ENCODE assay signal across 35 cellular contexts in the genomic region with DNA sequence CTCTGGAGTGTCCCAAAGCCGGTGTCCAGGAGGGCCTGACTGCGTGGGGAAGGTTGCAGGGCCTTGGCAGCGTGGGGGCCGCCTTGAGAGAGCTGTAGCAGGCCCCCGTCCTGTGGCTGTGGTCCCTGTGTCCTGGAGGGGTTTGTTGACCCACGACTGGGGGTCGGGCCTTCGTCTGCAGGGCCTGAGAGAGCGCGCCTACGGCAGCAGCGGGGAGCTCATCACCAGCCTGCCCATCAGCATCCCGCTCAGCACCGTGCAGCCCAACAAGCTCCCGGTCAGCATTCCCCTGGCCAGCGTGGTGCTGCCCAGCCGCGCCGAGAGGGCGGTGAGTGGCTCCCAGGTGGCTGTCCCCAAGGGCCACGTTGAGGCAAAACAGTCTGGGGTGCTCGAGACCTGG. TPM values are rescaled to one million over a fixed set of nuclear protein-coding genes. Genes with fewer than 3 reads are reported as not detected.
"Had no signal": no experiment of that assay in that cellular context is flagged by ENCODE, and none has a peak within 500 bp of the region (broad histone marks: within the 10 kb centered on the region; RNA-seq: fewer than 3 reads in every experiment).

No MANE protein-coding gene starts in this region.

- DNase-seq: activated B cell treated with CpG ODN at 0.5 μM for 24 hours; activated CD4-positive, alpha-beta T cell treated with anti-CD3 and anti-CD28 coated beads for 48 hours; activated CD4-positive, alpha-beta T cell treated with anti-CD3 and anti-CD28 coated beads, Interleukin-2, amount 50 U/mL, for 1 hour; activated CD4-positive, alpha-beta T cell treated with anti-CD3 and anti-CD28 coated beads, Interleukin-2, amount 50 U/mL, for 48 hours; activated CD8-positive, alpha-beta memory T cell treated with anti-CD3 and anti-CD28 coated beads for 24 hours; activated CD8-positive, alpha-beta T cell treated with anti-CD3 and anti-CD28 coated beads for 36 hours; activated gamma-delta T cell; activated naive CD4-positive, alpha-beta T cell; activated naive CD4-positive, alpha-beta T cell treated with anti-CD3 and anti-CD28 coated beads, Interleukin-2, amount 10 ng/mL, durations not matched to agents 7 days and 5 days; activated naive CD8-positive, alpha-beta T cell treated with anti-CD3 and anti-CD28 coated beads, Interleukin-2, amount 10 ng/mL, durations not matched to agents 7 days and 5 days; activated T-cell treated with anti-CD3 and anti-CD28 coated beads, Interleukin-2, amount 50 U/mL, for 72 hours; central memory CD4-positive, alpha-beta T cell; dorsolateral prefrontal cortex; effector memory CD4-positive, alpha-beta T cell; endodermal cell; erythroblast; foreskin keratinocyte; gastrocnemius medialis; glutamatergic neuron; heart left ventricle; T-cell; T1000; WERI-Rb-1 had no signal

- H3K27me3 ChIP-seq: ascending aorta, breast epithelium, cardiac muscle cell, dorsolateral prefrontal cortex, esophagus muscularis mucosa, foreskin keratinocyte, gastrocnemius medialis, heart left ventricle had no signal

- H3K4me1 Mint-ChIP-seq: brain, endodermal cell had no signal

- H3K27me3 Mint-ChIP-seq: activated B cell treated with CpG ODN at 0.5 μM for 24 hours; activated CD8-positive, alpha-beta T cell treated with anti-CD3 and anti-CD28 coated beads for 36 hours; activated naive CD4-positive, alpha-beta T cell treated with anti-CD3 and anti-CD28 coated beads, Interleukin-2, amount 10 ng/mL, durations not matched to agents 7 days and 5 days; activated naive CD8-positive, alpha-beta T cell treated with anti-CD3 and anti-CD28 coated beads, Interleukin-2, amount 10 ng/mL, durations not matched to agents 7 days and 5 days; dendritic cell treated with granulocyte-macrophage colony-stimulating factor and Interleukin-4, amounts not matched to agents 40 ng/mL and 50 ng/mL, for 4 days; T-cell had no signal

- H3K9me3 Mint-ChIP-seq: activated B cell treated with CpG ODN at 0.5 μM for 24 hours; activated CD8-positive, alpha-beta T cell treated with anti-CD3 and anti-CD28 coated beads for 36 hours; activated naive CD4-positive, alpha-beta T cell treated with anti-CD3 and anti-CD28 coated beads, Interleukin-2, amount 10 ng/mL, durations not matched to agents 7 days and 5 days; activated naive CD4-positive, alpha-beta T cell treated with anti-CD3 and anti-CD28 coated beads, Interleukin-2, amount 50 U/mL, for 72 hours; activated naive CD8-positive, alpha-beta T cell treated with anti-CD3 and anti-CD28 coated beads, Interleukin-2, amount 10 ng/mL, durations not matched to agents 7 days and 5 days; activated T-cell treated with anti-CD3 and anti-CD28 coated beads, Interleukin-2, amount 50 U/mL, for 72 hours; brain; dendritic cell treated with granulocyte-macrophage colony-stimulating factor and Interleukin-4, amounts not matched to agents 40 ng/mL and 50 ng/mL, for 4 days; endodermal cell; T-cell; T-helper 1 cell treated with Interleukin-12 subunit alpha and Interleukin-12 subunit beta and Interleukin-4 antibody, amounts not matched to agents 30 μg/mL and 1 μg/mL, for 36 hours; T-helper 2 cell treated with Interferon-gamma antibody and Interleukin-4, amounts not matched to agents 5 μg/mL and 100 μg/mL, for 36 hours had no signal

- H3K4me3 ChIP-seq: ascending aorta, breast epithelium, cardiac muscle cell, coronary artery, dorsolateral prefrontal cortex, esophagus muscularis mucosa, gastrocnemius medialis, heart left ventricle had no signal

- H3K9me3 ChIP-seq: ascending aorta, breast epithelium, esophagus muscularis mucosa, gastrocnemius medialis, heart left ventricle had no signal

- H3K4me1 ChIP-seq: ascending aorta, breast epithelium, foreskin keratinocyte, gastrocnemius medialis had no signal

- H3K4me3 Mint-ChIP-seq: activated B cell treated with CpG ODN at 0.5 μM for 24 hours; activated CD8-positive, alpha-beta T cell treated with anti-CD3 and anti-CD28 coated beads for 36 hours; activated naive CD4-positive, alpha-beta T cell treated with anti-CD3 and anti-CD28 coated beads, Interleukin-2, amount 10 ng/mL, durations not matched to agents 7 days and 5 days; activated naive CD8-positive, alpha-beta T cell treated with anti-CD3 and anti-CD28 coated beads, Interleukin-2, amount 10 ng/mL, durations not matched to agents 7 days and 5 days; activated T-cell treated with anti-CD3 and anti-CD28 coated beads, Interleukin-2, amount 50 U/mL, for 72 hours; brain; dendritic cell treated with granulocyte-macrophage colony-stimulating factor and Interleukin-4, amounts not matched to agents 40 ng/mL and 50 ng/mL, for 4 days; endodermal cell; T-cell; T-helper 1 cell treated with Interleukin-12 subunit alpha and Interleukin-12 subunit beta and Interleukin-4 antibody, amounts not matched to agents 30 μg/mL and 1 μg/mL, for 36 hours; T-helper 2 cell treated with Interferon-gamma antibody and Interleukin-4, amounts not matched to agents 5 μg/mL and 100 μg/mL, for 36 hours had no signal

- H3K27ac ChIP-seq: ascending aorta, breast epithelium, cardiac muscle cell, coronary artery, dorsolateral prefrontal cortex, esophagus muscularis mucosa, foreskin keratinocyte, gastrocnemius medialis, heart left ventricle, WERI-Rb-1 had no signal

- H3K36me3 ChIP-seq: breast epithelium had no signal

- ATAC-seq: activated CD4-positive, CD25-positive, alpha-beta regulatory T cell treated with anti-CD3 and anti-CD28 coated beads, Interleukin-2, amount 50 U/mL, for 24 hours; activated CD8-positive, alpha-beta T cell treated with anti-CD3 and anti-CD28 coated beads for 36 hours; activated naive CD4-positive, alpha-beta T cell treated with anti-CD3 and anti-CD28 coated beads, Interleukin-2, amount 50 U/mL, for 72 hours; activated T-cell treated with anti-CD3 and anti-CD28 coated beads, Interleukin-2, amount 50 U/mL, for 72 hours; foreskin keratinocyte; gastrocnemius medialis; heart left ventricle; T-cell had no signal

- H3K27ac Mint-ChIP-seq: activated CD8-positive, alpha-beta T cell treated with anti-CD3 and anti-CD28 coated beads for 36 hours; activated T-cell treated with anti-CD3 and anti-CD28 coated beads, Interleukin-2, amount 50 U/mL, for 72 hours; dendritic cell treated with granulocyte-macrophage colony-stimulating factor and Interleukin-4, amounts not matched to agents 40 ng/mL and 50 ng/mL, for 4 days; endodermal cell; T-cell; T-helper 1 cell treated with Interleukin-12 subunit alpha and Interleukin-12 subunit beta and Interleukin-4 antibody, amounts not matched to agents 30 μg/mL and 1 μg/mL, for 36 hours had no signal

RNA-seq across cellular contexts. Expression of a gene that starts 31.5 kb away (rescaled TPM):
- total RNA-seq: ascending aorta had no signal

RNA-seq across cellular contexts. Expression of a gene that starts 38.6 kb away (rescaled TPM):
- total RNA-seq: ascending aorta, cerebellum, esophagus muscularis mucosa, foreskin keratinocyte had no signal
